Comparison of ENCODE assay signal across 10 cellular contexts in the genomic region with DNA sequence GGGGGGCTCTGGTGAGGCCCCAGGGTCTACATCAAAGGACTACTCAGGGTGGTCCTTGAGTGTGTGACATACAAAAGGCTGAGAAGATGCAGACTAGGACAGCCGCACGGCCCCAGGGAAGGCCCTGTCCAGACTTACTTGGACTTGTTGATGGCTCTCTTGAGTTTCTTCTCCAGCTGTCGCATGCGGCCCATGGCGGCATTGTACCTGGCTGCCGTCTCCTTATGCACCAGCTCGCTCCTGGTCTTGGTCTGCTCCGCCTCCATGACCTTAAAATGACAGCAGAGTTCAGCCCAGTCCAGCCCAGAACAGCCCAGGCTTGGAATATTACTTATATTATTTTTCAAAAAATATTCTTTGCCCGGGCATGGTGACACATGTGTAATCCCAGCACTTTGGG.
"Had no signal": no experiment of that assay in that cellular context is flagged by ENCODE, and none has a peak within 500 bp of the region (broad histone marks: within the 10 kb centered on the region; RNA-seq: fewer than 3 reads in every experiment).

No MANE protein-coding gene starts in this region.

- ATAC-seq: activated CD4-positive, CD25-positive, alpha-beta regulatory T cell treated with anti-CD3 and anti-CD28 coated beads, Interleukin-2, amount 50 U/mL, for 24 hours; foreskin keratinocyte had no signal

- H3K4me3 Mint-ChIP-seq: activated naive CD8-positive, alpha-beta T cell treated with anti-CD3 and anti-CD28 coated beads, Interleukin-2, amount 10 ng/mL, durations not matched to agents 7 days and 5 days; T-helper 2 cell treated with Interferon-gamma antibody and Interleukin-4, amounts not matched to agents 5 μg/mL and 100 μg/mL, for 36 hours had no signal

- H3K9me3 Mint-ChIP-seq: activated naive CD8-positive, alpha-beta T cell treated with anti-CD3 and anti-CD28 coated beads, Interleukin-2, amount 10 ng/mL, durations not matched to agents 7 days and 5 days; T-helper 2 cell treated with Interferon-gamma antibody and Interleukin-4, amounts not matched to agents 5 μg/mL and 100 μg/mL, for 36 hours had no signal

- H3K36me3 ChIP-seq: ovary had no signal

- H3K27ac Mint-ChIP-seq: activated naive CD8-positive, alpha-beta T cell treated with anti-CD3 and anti-CD28 coated beads, Interleukin-2, amount 10 ng/mL, durations not matched to agents 7 days and 5 days; T-helper 2 cell treated with Interferon-gamma antibody and Interleukin-4, amounts not matched to agents 5 μg/mL and 100 μg/mL, for 36 hours had no signal

- H3K27ac ChIP-seq: foreskin keratinocyte, ovary, stomach had no signal

- DNase-seq: activated naive CD8-positive, alpha-beta T cell treated with anti-CD3 and anti-CD28 coated beads, Interleukin-2, amount 10 ng/mL, durations not matched to agents 7 days and 5 days; aorta; foreskin keratinocyte; SIG-M5; stimulated activated CD4-positive, alpha-beta T cell treated with anti-CD3 and anti-CD28 coated beads, Interleukin-15, amount 100 ng/mL, for 24 hours; stimulated activated CD4-positive, alpha-beta T cell treated with anti-CD3 and anti-CD28 coated beads, Interleukin-4, amount 100 ng/mL, for 24 hours; stomach had no signal

- H3K9me3 ChIP-seq: ovary, stomach had no signal

- H3K4me3 ChIP-seq: ovary, stomach had no signal

- H3K4me1 ChIP-seq: foreskin keratinocyte had no signal

- H3K27me3 ChIP-seq: foreskin keratinocyte, ovary, stomach had no signal

- H3K27me3 Mint-ChIP-seq: activated naive CD8-positive, alpha-beta T cell treated with anti-CD3 and anti-CD28 coated beads, Interleukin-2, amount 10 ng/mL, durations not matched to agents 7 days and 5 days had no signal
